Comparison of ENCODE assay signal across 28 cellular contexts in genomic region chrX:150813922-150814321, GRCh38.
DNase-seq lines count a peak whose midpoint lies in the region; ATAC-seq and TF ChIP-seq lines count a peak whose summit lies in the region.
"Had no signal": no experiment of that assay in that cellular context is flagged by ENCODE, and none has a peak within 500 bp of the region (broad histone marks: within the 10 kb centered on the region; RNA-seq: fewer than 3 reads in every experiment).

No MANE protein-coding gene starts in this region.

- H3K9me3 Mint-ChIP-seq in natural killer cell treated with Interleukin-12 subunit alpha and Interleukin-12 subunit beta and Interleukin-15 and Interleukin-18, amount 100 ng/mL, for 72 hours = peaks cover 3% of the 10 kb centered on the region
- H3K9me3 Mint-ChIP-seq in natural killer cell = peaks cover 0 to 4% of the 10 kb centered on the region in 2 donors
- H3K9me3 Mint-ChIP-seq in activated T-helper 17 cell treated with anti-CD3 and anti-CD28 coated beads, Interleukin-2, amount 50 U/mL, for 72 hours = no peaks in the 10 kb centered on the region
- H3K9me3 Mint-ChIP-seq: CD4-positive, alpha-beta T cell; endodermal cell had no signal

- DNase-seq in natural killer cell treated with Interleukin-12 subunit alpha and Interleukin-12 subunit beta and Interleukin-15 and Interleukin-18, amount 100 ng/mL, for 72 hours (ENCODE audit: low spot score) = no peak
- no peak for DNase-seq in natural killer cell
- DNase-seq in foreskin fibroblast = peak; percentile 2 to 33
- no peak for DNase-seq in COLO668 (lab: John Stamatoyannopoulos, UW; ENCODE audit: unreplicated experiment)
- DNase-seq in NCI-H1105 treated with DMSO at 0.1 percent for 48 hours (lab: John Stamatoyannopoulos, UW) = no peak
- no peak for DNase-seq in inferior parietal cortex (ENCODE audit: extremely low spot score)
- DNase-seq in stimulated activated CD4-positive, alpha-beta T cell treated with anti-CD3 and anti-CD28 coated beads, Interleukin-12 subunit alpha, Interleukin-12 subunit beta, amount 100 ng/mL, for 4 hours = no peak
- DNase-seq: activated CD4-positive, alpha-beta T cell treated with anti-CD3 and anti-CD28 coated beads, Interleukin-2, amount 50 U/mL, for 48 hours; activated T-cell treated with anti-CD3 and anti-CD28 coated beads, Interleukin-2, amount 50 U/mL, for 72 hours; body of pancreas; CD4-positive, alpha-beta T cell; DMS153; endodermal cell; immature natural killer cell; Karpas-422; mucosa of descending colon; NCI-H1105; NCI-H2107; NCI-H510A treated with DMSO at 0.1 percent for 48 hours; psoas muscle; small intestine; stimulated activated CD4-positive, alpha-beta T cell treated with anti-CD3 and anti-CD28 coated beads, Interleukin-4, amount 100 ng/mL, for 1 hour; T-helper 17 cell; WERI-Rb-1 had no signal

- peaks cover 6 to 8% of the 10 kb centered on the region in 2 donors for H3K4me1 Mint-ChIP-seq in natural killer cell treated with Interleukin-12 subunit alpha and Interleukin-12 subunit beta and Interleukin-15 and Interleukin-18, amount 100 ng/mL, for 72 hours (ENCODE audit: low read depth in 2 of 2)
- no peaks in the 10 kb centered on the region for H3K4me1 Mint-ChIP-seq in natural killer cell
- H3K4me1 Mint-ChIP-seq in activated T-helper 17 cell treated with anti-CD3 and anti-CD28 coated beads, Interleukin-2, amount 50 U/mL, for 72 hours = no peaks in the 10 kb centered on the region
- H3K4me1 Mint-ChIP-seq: endodermal cell, T-helper 17 cell had no signal

- peak overlapping the region; percentile 38 to 66 for H3K27ac Mint-ChIP-seq in natural killer cell treated with Interleukin-12 subunit alpha and Interleukin-12 subunit beta and Interleukin-15 and Interleukin-18, amount 100 ng/mL, for 72 hours
- no peak overlapping the region for H3K27ac Mint-ChIP-seq in natural killer cell
- H3K27ac Mint-ChIP-seq in activated T-helper 17 cell treated with anti-CD3 and anti-CD28 coated beads, Interleukin-2, amount 50 U/mL, for 72 hours = no peak overlapping the region
- H3K27ac Mint-ChIP-seq: activated naive CD4-positive, alpha-beta T cell treated with anti-CD3 and anti-CD28 coated beads, Interleukin-2, amount 50 U/mL, for 72 hours; CD4-positive, alpha-beta T cell; endodermal cell; immature natural killer cell; T-helper 17 cell had no signal

- H3K4me3 ChIP-seq in foreskin fibroblast (ENCODE audit: low read depth in 1 of 2, low read length in 2 of 2) = no peak overlapping the region
- H3K4me3 ChIP-seq: body of pancreas, coronary artery, mucosa of descending colon, psoas muscle, suprapubic skin had no signal

- H3K27me3 Mint-ChIP-seq in natural killer cell treated with Interleukin-12 subunit alpha and Interleukin-12 subunit beta and Interleukin-15 and Interleukin-18, amount 100 ng/mL, for 72 hours = no peaks in the 10 kb centered on the region
- H3K27me3 Mint-ChIP-seq in natural killer cell (ENCODE audit: low read depth in 2 of 2) = no peaks in the 10 kb centered on the region
- no peaks in the 10 kb centered on the region for H3K27me3 Mint-ChIP-seq in activated T-helper 17 cell treated with anti-CD3 and anti-CD28 coated beads, Interleukin-2, amount 50 U/mL, for 72 hours
- H3K27me3 Mint-ChIP-seq: CD4-positive, alpha-beta T cell; T-helper 17 cell had no signal

- peak in 1 of 2 donors; percentile 40 for ATAC-seq in natural killer cell treated with Interleukin-12 subunit alpha and Interleukin-12 subunit beta and Interleukin-15 and Interleukin-18, amount 100 ng/mL, for 72 hours
- ATAC-seq in natural killer cell = no peak
- ATAC-seq in activated T-helper 17 cell treated with anti-CD3 and anti-CD28 coated beads, Interleukin-2, amount 50 U/mL, for 72 hours (replicated peaks) = peak; percentile 60
- ATAC-seq: body of pancreas, mucosa of descending colon, psoas muscle, T-helper 17 cell had no signal

- peaks cover 5% of the 10 kb centered on the region for H3K36me3 Mint-ChIP-seq in natural killer cell treated with Interleukin-12 subunit alpha and Interleukin-12 subunit beta and Interleukin-15 and Interleukin-18, amount 100 ng/mL, for 72 hours
- peaks cover 12% of the 10 kb centered on the region for H3K36me3 Mint-ChIP-seq in natural killer cell
- peaks cover 20% of the 10 kb centered on the region for H3K36me3 Mint-ChIP-seq in activated T-helper 17 cell treated with anti-CD3 and anti-CD28 coated beads, Interleukin-2, amount 50 U/mL, for 72 hours (ENCODE audit: low read depth)

- TF ChIP-seq CTCF in natural killer cell (IDR thresholded peaks at IDR 0.05) = no peak
- TF ChIP-seq CTCF in foreskin fibroblast (IDR thresholded peaks at IDR 0.05; ENCODE audit: low read depth, low read length) = no peak

- intact Hi-C loops in natural killer cell (cut with micrococcal nuclease) = no loop called here

- H3K4me3 Mint-ChIP-seq in natural killer cell treated with Interleukin-12 subunit alpha and Interleukin-12 subunit beta and Interleukin-15 and Interleukin-18, amount 100 ng/mL, for 72 hours = peak overlapping the region; percentile 30
- no peak overlapping the region for H3K4me3 Mint-ChIP-seq in natural killer cell
- peak overlapping the region; percentile 12 for H3K4me3 Mint-ChIP-seq in activated T-helper 17 cell treated with anti-CD3 and anti-CD28 coated beads, Interleukin-2, amount 50 U/mL, for 72 hours
- H3K4me3 Mint-ChIP-seq: CD4-positive, alpha-beta T cell; endodermal cell; immature natural killer cell; T-helper 17 cell had no signal

Comparison
In these comparisons a context has a peak if more than half of its experiments do, and no peak if none do; other contexts are left out.
1. H3K27ac Mint-ChIP-seq: peak in natural killer cell treated with Interleukin-12 subunit alpha and Interleukin-12 subunit beta and Interleukin-15 and Interleukin-18, amount 100 ng/mL, for 72 hours (2 of 2); none in natural killer cell (0 of 2) and activated T-helper 17 cell treated with anti-CD3 and anti-CD28 coated beads, Interleukin-2, amount 50 U/mL, for 72 hours (single experiment).
2. DNase-seq: peak in foreskin fibroblast (2 of 2); none in natural killer cell treated with Interleukin-12 subunit alpha and Interleukin-12 subunit beta and Interleukin-15 and Interleukin-18, amount 100 ng/mL, for 72 hours (single experiment), natural killer cell (single experiment), COLO668 (single experiment), NCI-H1105 treated with DMSO at 0.1 percent for 48 hours (single experiment), inferior parietal cortex (single experiment) and stimulated activated CD4-positive, alpha-beta T cell treated with anti-CD3 and anti-CD28 coated beads, Interleukin-12 subunit alpha, Interleukin-12 subunit beta, amount 100 ng/mL, for 4 hours (single experiment).